ENCODE assay signal across 1 cellular context in the genomic region with DNA sequence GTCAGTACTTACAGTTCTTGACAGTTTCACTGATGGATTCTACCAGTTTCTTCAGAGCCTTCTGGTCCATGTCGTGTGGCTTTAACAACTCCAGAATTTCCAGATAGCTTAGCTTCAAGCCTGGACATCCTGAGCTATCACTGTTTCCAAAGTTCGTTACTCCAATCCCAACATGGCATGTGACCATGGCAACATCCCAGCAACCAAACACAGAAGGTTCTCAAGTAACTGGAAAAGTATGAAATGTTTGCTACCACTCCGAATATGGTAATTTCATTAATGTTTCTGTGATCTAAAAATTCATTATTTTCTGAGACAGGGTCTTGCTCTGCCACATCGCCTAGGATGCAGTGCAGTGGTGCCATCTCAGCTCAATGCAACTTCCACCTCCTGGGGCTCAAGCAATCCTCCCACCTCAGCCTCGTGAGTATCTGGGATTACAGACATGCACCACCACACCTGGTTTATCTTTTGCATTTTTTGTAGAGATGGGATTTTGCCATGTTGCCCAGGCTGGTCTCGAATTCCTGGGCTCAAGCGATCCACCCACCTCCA.
TF ChIP-seq lines count a peak whose summit lies in the region.

No MANE protein-coding gene starts in this region.

TF ChIP-seq in WTC11, 78 proteins besides CTCF, POLR2A, EP300 and RAD21 (continued from another document):
- TF ChIP-seq, protein P1, sequence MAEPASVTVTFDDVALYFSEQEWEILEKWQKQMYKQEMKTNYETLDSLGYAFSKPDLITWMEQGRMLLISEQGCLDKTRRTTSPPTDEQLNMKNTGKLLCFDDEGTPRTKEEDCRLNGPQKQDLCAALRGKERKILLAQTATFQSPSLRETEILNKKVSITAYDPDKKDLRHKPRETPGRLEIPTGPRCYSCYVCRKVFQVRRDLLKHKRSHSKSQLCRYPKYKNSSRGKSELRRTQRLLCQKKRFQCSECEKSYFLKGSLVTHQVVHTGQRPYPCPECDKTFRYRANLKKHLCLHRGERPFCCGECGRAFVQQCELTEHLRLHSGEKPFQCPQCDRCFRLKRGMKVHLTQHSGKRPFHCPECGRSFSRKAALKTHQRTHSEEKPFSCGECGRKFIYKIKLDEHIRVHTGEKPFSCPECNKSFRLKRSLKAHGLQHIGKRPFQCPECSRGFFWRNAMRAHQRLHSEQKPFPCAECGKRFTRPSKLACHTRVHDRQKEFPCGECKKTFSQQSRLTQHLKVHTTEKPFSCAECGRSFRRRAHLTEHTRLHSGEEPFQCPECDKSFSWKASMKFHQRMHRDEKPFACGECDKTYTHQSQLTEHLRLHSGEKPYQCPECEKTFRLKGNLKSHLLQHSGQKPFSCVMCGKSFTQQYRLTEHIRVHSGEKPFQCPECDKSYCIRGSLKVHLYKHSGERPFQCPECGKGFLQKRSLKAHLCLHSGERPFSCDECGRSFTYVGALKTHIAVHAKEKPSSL (CRISPR knock-in tag; conservative IDR thresholded peaks at IDR 0.05), result 0 out of 2 replicates have a peak, but pooled peaks have one; percentile 39
- TF ChIP-seq TEAD4 (CRISPR knock-in tag; IDR thresholded peaks at IDR 0.05), result no peak
- TF ChIP-seq, protein P2, sequence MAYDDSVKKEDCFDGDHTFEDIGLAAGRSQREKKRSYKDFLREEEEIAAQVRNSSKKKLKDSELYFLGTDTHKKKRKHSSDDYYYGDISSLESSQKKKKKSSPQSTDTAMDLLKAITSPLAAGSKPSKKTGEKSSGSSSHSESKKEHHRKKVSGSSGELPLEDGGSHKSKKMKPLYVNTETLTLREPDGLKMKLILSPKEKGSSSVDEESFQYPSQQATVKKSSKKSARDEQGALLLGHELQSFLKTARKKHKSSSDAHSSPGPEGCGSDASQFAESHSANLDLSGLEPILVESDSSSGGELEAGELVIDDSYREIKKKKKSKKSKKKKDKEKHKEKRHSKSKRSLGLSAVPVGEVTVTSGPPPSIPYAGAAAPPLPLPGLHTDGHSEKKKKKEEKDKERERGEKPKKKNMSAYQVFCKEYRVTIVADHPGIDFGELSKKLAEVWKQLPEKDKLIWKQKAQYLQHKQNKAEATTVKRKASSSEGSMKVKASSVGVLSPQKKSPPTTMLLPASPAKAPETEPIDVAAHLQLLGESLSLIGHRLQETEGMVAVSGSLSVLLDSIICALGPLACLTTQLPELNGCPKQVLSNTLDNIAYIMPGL (CRISPR knock-in tag; IDR thresholded peaks at IDR 0.05), result no peak
- no peak for TF ChIP-seq KAT7 (CRISPR knock-in tag; IDR thresholded peaks at IDR 0.05; ENCODE audit: borderline replicate concordance)
- TF ChIP-seq JUN (CRISPR knock-in tag; IDR thresholded peaks at IDR 0.05), result no peak
- TF ChIP-seq, protein P3, sequence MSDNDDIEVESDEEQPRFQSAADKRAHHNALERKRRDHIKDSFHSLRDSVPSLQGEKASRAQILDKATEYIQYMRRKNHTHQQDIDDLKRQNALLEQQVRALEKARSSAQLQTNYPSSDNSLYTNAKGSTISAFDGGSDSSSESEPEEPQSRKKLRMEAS (CRISPR knock-in tag; IDR thresholded peaks at IDR 0.05), result no peak
- peak; percentile 73; the same call in 1 of the 2 replicates for TF ChIP-seq EMX1 (CRISPR knock-in tag; IDR thresholded peaks at IDR 0.05)
- TF ChIP-seq, protein P4, sequence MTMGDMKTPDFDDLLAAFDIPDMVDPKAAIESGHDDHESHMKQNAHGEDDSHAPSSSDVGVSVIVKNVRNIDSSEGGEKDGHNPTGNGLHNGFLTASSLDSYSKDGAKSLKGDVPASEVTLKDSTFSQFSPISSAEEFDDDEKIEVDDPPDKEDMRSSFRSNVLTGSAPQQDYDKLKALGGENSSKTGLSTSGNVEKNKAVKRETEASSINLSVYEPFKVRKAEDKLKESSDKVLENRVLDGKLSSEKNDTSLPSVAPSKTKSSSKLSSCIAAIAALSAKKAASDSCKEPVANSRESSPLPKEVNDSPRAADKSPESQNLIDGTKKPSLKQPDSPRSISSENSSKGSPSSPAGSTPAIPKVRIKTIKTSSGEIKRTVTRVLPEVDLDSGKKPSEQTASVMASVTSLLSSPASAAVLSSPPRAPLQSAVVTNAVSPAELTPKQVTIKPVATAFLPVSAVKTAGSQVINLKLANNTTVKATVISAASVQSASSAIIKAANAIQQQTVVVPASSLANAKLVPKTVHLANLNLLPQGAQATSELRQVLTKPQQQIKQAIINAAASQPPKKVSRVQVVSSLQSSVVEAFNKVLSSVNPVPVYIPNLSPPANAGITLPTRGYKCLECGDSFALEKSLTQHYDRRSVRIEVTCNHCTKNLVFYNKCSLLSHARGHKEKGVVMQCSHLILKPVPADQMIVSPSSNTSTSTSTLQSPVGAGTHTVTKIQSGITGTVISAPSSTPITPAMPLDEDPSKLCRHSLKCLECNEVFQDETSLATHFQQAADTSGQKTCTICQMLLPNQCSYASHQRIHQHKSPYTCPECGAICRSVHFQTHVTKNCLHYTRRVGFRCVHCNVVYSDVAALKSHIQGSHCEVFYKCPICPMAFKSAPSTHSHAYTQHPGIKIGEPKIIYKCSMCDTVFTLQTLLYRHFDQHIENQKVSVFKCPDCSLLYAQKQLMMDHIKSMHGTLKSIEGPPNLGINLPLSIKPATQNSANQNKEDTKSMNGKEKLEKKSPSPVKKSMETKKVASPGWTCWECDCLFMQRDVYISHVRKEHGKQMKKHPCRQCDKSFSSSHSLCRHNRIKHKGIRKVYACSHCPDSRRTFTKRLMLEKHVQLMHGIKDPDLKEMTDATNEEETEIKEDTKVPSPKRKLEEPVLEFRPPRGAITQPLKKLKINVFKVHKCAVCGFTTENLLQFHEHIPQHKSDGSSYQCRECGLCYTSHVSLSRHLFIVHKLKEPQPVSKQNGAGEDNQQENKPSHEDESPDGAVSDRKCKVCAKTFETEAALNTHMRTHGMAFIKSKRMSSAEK (CRISPR knock-in tag; IDR thresholded peaks at IDR 0.05; ENCODE audit: borderline replicate concordance), result peak; percentile 37; the same call in 1 of the 2 replicates
- no peak for TF ChIP-seq ZNF423 (CRISPR knock-in tag; IDR thresholded peaks at IDR 0.05)
- TF ChIP-seq, protein P5, sequence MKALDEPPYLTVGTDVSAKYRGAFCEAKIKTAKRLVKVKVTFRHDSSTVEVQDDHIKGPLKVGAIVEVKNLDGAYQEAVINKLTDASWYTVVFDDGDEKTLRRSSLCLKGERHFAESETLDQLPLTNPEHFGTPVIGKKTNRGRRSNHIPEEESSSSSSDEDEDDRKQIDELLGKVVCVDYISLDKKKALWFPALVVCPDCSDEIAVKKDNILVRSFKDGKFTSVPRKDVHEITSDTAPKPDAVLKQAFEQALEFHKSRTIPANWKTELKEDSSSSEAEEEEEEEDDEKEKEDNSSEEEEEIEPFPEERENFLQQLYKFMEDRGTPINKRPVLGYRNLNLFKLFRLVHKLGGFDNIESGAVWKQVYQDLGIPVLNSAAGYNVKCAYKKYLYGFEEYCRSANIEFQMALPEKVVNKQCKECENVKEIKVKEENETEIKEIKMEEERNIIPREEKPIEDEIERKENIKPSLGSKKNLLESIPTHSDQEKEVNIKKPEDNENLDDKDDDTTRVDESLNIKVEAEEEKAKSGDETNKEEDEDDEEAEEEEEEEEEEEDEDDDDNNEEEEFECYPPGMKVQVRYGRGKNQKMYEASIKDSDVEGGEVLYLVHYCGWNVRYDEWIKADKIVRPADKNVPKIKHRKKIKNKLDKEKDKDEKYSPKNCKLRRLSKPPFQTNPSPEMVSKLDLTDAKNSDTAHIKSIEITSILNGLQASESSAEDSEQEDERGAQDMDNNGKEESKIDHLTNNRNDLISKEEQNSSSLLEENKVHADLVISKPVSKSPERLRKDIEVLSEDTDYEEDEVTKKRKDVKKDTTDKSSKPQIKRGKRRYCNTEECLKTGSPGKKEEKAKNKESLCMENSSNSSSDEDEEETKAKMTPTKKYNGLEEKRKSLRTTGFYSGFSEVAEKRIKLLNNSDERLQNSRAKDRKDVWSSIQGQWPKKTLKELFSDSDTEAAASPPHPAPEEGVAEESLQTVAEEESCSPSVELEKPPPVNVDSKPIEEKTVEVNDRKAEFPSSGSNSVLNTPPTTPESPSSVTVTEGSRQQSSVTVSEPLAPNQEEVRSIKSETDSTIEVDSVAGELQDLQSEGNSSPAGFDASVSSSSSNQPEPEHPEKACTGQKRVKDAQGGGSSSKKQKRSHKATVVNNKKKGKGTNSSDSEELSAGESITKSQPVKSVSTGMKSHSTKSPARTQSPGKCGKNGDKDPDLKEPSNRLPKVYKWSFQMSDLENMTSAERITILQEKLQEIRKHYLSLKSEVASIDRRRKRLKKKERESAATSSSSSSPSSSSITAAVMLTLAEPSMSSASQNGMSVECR (CRISPR knock-in tag; IDR thresholded peaks at IDR 0.05; ENCODE audit: borderline replicate concordance), result no peak
- no peak for TF ChIP-seq JAZF1 (CRISPR knock-in tag; IDR thresholded peaks at IDR 0.05)
- TF ChIP-seq HMGA2 (CRISPR knock-in tag; IDR thresholded peaks at IDR 0.05), result no peak
- TF ChIP-seq, protein P6, sequence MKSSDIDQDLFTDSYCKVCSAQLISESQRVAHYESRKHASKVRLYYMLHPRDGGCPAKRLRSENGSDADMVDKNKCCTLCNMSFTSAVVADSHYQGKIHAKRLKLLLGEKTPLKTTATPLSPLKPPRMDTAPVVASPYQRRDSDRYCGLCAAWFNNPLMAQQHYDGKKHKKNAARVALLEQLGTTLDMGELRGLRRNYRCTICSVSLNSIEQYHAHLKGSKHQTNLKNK (CRISPR knock-in tag; IDR thresholded peaks at IDR 0.05), result no peak
- TF ChIP-seq ZNF138 (CRISPR knock-in tag; conservative IDR thresholded peaks at IDR 0.05), result no peak
- TF ChIP-seq, protein P7, sequence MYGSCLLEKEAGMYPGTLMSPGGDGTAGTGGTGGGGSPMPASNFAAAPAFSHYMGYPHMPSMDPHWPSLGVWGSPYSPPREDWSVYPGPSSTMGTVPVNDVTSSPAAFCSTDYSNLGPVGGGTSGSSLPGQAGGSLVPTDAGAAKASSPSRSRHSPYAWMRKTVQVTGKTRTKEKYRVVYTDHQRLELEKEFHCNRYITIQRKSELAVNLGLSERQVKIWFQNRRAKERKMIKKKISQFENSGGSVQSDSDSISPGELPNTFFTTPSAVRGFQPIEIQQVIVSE (CRISPR knock-in tag; IDR thresholded peaks at IDR 0.05; ENCODE audit: borderline replicate concordance), result no peak
- TF ChIP-seq, protein P8, sequence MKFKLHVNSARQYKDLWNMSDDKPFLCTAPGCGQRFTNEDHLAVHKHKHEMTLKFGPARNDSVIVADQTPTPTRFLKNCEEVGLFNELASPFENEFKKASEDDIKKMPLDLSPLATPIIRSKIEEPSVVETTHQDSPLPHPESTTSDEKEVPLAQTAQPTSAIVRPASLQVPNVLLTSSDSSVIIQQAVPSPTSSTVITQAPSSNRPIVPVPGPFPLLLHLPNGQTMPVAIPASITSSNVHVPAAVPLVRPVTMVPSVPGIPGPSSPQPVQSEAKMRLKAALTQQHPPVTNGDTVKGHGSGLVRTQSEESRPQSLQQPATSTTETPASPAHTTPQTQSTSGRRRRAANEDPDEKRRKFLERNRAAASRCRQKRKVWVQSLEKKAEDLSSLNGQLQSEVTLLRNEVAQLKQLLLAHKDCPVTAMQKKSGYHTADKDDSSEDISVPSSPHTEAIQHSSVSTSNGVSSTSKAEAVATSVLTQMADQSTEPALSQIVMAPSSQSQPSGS (CRISPR knock-in tag; IDR thresholded peaks at IDR 0.05; ENCODE audit: borderline replicate concordance, low read depth), result no peak
